ENCODE assay signal across 1 cellular context in the genomic region with DNA sequence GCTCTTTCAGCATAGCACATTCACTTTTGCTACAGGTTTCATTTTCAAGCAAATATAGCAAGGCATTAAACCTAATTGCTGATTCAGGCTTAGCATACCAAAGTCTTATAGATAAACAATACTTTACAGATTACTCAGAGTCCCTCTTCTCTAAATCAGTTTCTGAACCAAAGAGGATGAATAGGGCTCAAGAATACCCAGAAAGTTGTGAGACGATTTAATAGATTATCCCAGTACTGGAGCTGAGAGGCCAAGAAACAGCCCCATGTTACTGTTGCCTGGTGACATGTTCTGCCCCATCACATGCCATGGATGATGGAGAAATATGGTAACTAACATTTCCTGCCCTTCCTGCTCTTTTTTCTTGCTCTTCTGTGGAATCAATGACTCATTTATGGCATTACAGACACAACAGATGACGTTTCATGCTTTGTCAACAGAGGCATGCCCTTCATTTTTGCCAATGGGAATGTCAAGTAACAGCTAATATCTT.
TF ChIP-seq lines count a peak whose summit lies in the region.

No MANE protein-coding gene starts in this region.

TF ChIP-seq in WTC11, 78 proteins besides CTCF, POLR2A, EP300 and RAD21 (continued from another document):
- no peak for TF ChIP-seq AFF4 (CRISPR knock-in tag; IDR thresholded peaks at IDR 0.05; ENCODE audit: borderline replicate concordance)
- TF ChIP-seq, protein P1, sequence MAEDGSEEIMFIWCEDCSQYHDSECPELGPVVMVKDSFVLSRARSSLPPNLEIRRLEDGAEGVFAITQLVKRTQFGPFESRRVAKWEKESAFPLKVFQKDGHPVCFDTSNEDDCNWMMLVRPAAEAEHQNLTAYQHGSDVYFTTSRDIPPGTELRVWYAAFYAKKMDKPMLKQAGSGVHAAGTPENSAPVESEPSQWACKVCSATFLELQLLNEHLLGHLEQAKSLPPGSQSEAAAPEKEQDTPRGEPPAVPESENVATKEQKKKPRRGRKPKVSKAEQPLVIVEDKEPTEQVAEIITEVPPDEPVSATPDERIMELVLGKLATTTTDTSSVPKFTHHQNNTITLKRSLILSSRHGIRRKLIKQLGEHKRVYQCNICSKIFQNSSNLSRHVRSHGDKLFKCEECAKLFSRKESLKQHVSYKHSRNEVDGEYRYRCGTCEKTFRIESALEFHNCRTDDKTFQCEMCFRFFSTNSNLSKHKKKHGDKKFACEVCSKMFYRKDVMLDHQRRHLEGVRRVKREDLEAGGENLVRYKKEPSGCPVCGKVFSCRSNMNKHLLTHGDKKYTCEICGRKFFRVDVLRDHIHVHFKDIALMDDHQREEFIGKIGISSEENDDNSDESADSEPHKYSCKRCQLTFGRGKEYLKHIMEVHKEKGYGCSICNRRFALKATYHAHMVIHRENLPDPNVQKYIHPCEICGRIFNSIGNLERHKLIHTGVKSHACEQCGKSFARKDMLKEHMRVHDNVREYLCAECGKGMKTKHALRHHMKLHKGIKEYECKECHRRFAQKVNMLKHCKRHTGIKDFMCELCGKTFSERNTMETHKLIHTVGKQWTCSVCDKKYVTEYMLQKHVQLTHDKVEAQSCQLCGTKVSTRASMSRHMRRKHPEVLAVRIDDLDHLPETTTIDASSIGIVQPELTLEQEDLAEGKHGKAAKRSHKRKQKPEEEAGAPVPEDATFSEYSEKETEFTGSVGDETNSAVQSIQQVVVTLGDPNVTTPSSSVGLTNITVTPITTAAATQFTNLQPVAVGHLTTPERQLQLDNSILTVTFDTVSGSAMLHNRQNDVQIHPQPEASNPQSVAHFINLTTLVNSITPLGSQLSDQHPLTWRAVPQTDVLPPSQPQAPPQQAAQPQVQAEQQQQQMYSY (CRISPR knock-in tag; IDR thresholded peaks at IDR 0.05): no peak
TF ChIP-seq in WTC11: peak in this region for 0.
